ENCODE assay signal across 8 cellular contexts in the genomic region with DNA sequence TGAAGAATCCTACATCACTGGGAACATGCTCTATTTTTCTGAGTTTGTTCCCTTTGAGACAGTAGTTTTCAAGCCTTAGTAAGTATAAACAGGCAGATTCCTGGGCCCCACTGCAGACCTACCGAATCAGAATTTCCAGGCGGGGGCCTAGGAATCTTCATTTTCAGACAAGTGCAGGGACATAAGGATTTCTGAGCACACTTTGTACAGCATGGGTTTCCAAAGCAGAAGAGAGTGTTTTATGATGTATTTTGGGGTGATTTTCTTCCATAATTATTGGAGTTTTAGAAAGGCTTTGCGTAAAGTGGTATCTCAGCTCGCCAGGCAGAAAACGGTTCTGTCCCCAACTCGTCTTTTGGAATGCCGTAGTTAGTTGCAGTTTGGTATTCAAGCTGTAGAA. TPM values are rescaled to one million over a fixed set of nuclear protein-coding genes. Genes with fewer than 3 reads are reported as not detected.
A peak's percentile ranks its signal among the peaks of the same experiment; 100 is the strongest.
DNase-seq lines count a peak whose midpoint lies in the region; ATAC-seq and TF ChIP-seq lines count a peak whose summit lies in the region.
"Not testable (repeated sequence)": the region's sequence is repeated elsewhere in the genome, so short reads cannot be mapped to it uniquely, and the experiment has no call there.

No MANE protein-coding gene starts in this region.

- H2BK15ac ChIP-seq in IMR-90 (ENCODE audit: low read depth, low read length): not testable (repeated sequence)

- not testable (repeated sequence) for H3K27me3 Mint-ChIP-seq in CD8-positive, alpha-beta memory T cell; activated naive CD4-positive, alpha-beta T cell treated with anti-CD3 and anti-CD28 coated beads for 36 hours (ENCODE audit: low read depth); dendritic cell treated with granulocyte-macrophage colony-stimulating factor and Interleukin-4, amounts not matched to agents 40 ng/mL and 50 ng/mL, for 4 days; natural killer cell (ENCODE audit: low read depth in 2 of 2); stimulated activated memory B cell treated with anti-CD40 and anti-IgM and Interleukin-4, amounts not matched to agents 10 μg/mL and 1 μg/mL and 100 μg/mL, for 72 hours

- POLR2A ChIA-PET in CD8-positive, alpha-beta memory T cell (lab: Charles Lee); IMR-90 (lab: Charles Lee; ENCODE audit: unreplicated experiment): not testable (repeated sequence)
- POLR2A ChIA-PET in SK-N-SH (lab: Yijun Ruan, JAX): interaction anchor here (0.9 kb wide), 1 partner anchor 43 kb away, joined by 3 read pairs; no protein-coding TSS in a partner anchor

- not testable (repeated sequence) for H3K4me3 ChIP-seq in CD8-positive, alpha-beta memory T cell (ENCODE audit: low read length)
- peak overlapping the region; percentile 4; the same call in 1 of the 2 replicates for H3K4me3 ChIP-seq in IMR-90 (ENCODE audit: insufficient read depth, low read depth, low read length)
- H3K4me3 ChIP-seq in SK-N-SH (ENCODE audit: low read depth in 2 of 2, low read length in 1 of 2): peak overlapping the region; percentile 35 to 62
- H3K4me3 ChIP-seq in left ventricle myocardium inferior: peak overlapping the region; percentile 26

- not testable (repeated sequence) for BruUV-seq in IMR-90 (replicated peaks; lab: Mats Ljungman, UMichigan)

- peaks cover 35 to 54% (median 52%) of the 10 kb centered on the region in 3 donors for H3K4me1 Mint-ChIP-seq in CD8-positive, alpha-beta memory T cell
- H3K4me1 Mint-ChIP-seq in activated naive CD4-positive, alpha-beta T cell treated with anti-CD3 and anti-CD28 coated beads for 36 hours (ENCODE audit: low read depth): peaks cover 38% of the 10 kb centered on the region
- peaks cover 38% of the 10 kb centered on the region for H3K4me1 Mint-ChIP-seq in dendritic cell treated with granulocyte-macrophage colony-stimulating factor and Interleukin-4, amounts not matched to agents 40 ng/mL and 50 ng/mL, for 4 days (ENCODE audit: low read depth)
- H3K4me1 Mint-ChIP-seq in natural killer cell: peaks cover 35 to 36% of the 10 kb centered on the region in 2 donors
- peaks cover 42% of the 10 kb centered on the region for H3K4me1 Mint-ChIP-seq in stimulated activated memory B cell treated with anti-CD40 and anti-IgM and Interleukin-4, amounts not matched to agents 10 μg/mL and 1 μg/mL and 100 μg/mL, for 72 hours

- H3K27me3 ChIP-seq in CD8-positive, alpha-beta memory T cell (ENCODE audit: insufficient read depth, low read length, poor library complexity, severe bottlenecking); IMR-90 (ENCODE audit: control insufficient read depth, insufficient read depth, low read length); SK-N-SH (ENCODE audit: insufficient read depth); left ventricle myocardium inferior (ENCODE audit: low read depth): not testable (repeated sequence)

- ATAC-seq in IMR-90 (ENCODE audit: low read depth); natural killer cell; stimulated activated memory B cell treated with anti-CD40 and anti-IgM and Interleukin-4, amounts not matched to agents 10 μg/mL and 1 μg/mL and 100 μg/mL, for 72 hours: not testable (repeated sequence)

- TF ChIP-seq RAD21 in IMR-90 (IDR thresholded peaks at IDR 0.05; ENCODE audit: low read length); SK-N-SH (IDR thresholded peaks at IDR 0.05; ENCODE audit: low read length): not testable (repeated sequence)

- H3K9me3 ChIP-seq in CD8-positive, alpha-beta memory T cell (ENCODE audit: low read length); IMR-90 (ENCODE audit: control insufficient read depth, insufficient read depth, low read length); SK-N-SH; left ventricle myocardium inferior (replicated peaks): not testable (repeated sequence)

- H3K9ac ChIP-seq in IMR-90 (ENCODE audit: low read depth, low read length); SK-N-SH: not testable (repeated sequence)

- TF ChIP-seq POLR2A in IMR-90 (IDR thresholded peaks at IDR 0.05; ENCODE audit: low read depth, low read length): not testable (repeated sequence)

- peak overlapping the region; percentile 52 to 82 (median 70) for H3K4me3 Mint-ChIP-seq in CD8-positive, alpha-beta memory T cell
- H3K4me3 Mint-ChIP-seq in activated naive CD4-positive, alpha-beta T cell treated with anti-CD3 and anti-CD28 coated beads for 36 hours: peak overlapping the region; percentile 60
- peak overlapping the region; percentile 37 for H3K4me3 Mint-ChIP-seq in dendritic cell treated with granulocyte-macrophage colony-stimulating factor and Interleukin-4, amounts not matched to agents 40 ng/mL and 50 ng/mL, for 4 days
- peak overlapping the region; percentile 65 for H3K4me3 Mint-ChIP-seq in natural killer cell
- peak overlapping the region; percentile 36 for H3K4me3 Mint-ChIP-seq in stimulated activated memory B cell treated with anti-CD40 and anti-IgM and Interleukin-4, amounts not matched to agents 10 μg/mL and 1 μg/mL and 100 μg/mL, for 72 hours

- not testable (repeated sequence) for H2BK5ac ChIP-seq in IMR-90 (ENCODE audit: low read depth, low read length, poor library complexity, severe bottlenecking)

- H3K36me3 ChIP-seq in CD8-positive, alpha-beta memory T cell (ENCODE audit: insufficient read depth, low read length); IMR-90 (ENCODE audit: control insufficient read depth, insufficient read depth, low read length); left ventricle myocardium inferior: not testable (repeated sequence)
- peaks cover 31% of the 10 kb centered on the region in 2 experiments for H3K36me3 ChIP-seq in SK-N-SH (replicated peaks in 1 of 2; ENCODE audit: control insufficient read depth in 1 of 2, insufficient read depth in 2 of 2, low read length in 1 of 2)

- H3K14ac ChIP-seq in IMR-90 (replicated peaks; ENCODE audit: low read depth, low read length): not testable (repeated sequence)

- not testable (repeated sequence) for H3K9me1 ChIP-seq in IMR-90 (ENCODE audit: insufficient read depth, low read length)

- dilution Hi-C loops in IMR-90 (cut with HindIII; ENCODE audit: low sequenced_read_pairs, unreplicated experiment): not testable (repeated sequence)

- not testable (repeated sequence) for H3K56ac ChIP-seq in IMR-90 (ENCODE audit: extremely low read depth, insufficient read depth, low read length)

- not testable (repeated sequence) for H3K9me2 ChIP-seq in SK-N-SH

- H3K23ac ChIP-seq in IMR-90 (ENCODE audit: low read depth, low read length): 0 out of 2 replicates have a peak overlapping the region, but pooled peaks have one; percentile 3

- peak overlapping the region in 7 of 8 donors; percentile 57 to 78 (median 69) for H3K27ac Mint-ChIP-seq in CD8-positive, alpha-beta memory T cell
- not testable (repeated sequence) for H3K27ac Mint-ChIP-seq in activated naive CD4-positive, alpha-beta T cell treated with anti-CD3 and anti-CD28 coated beads for 36 hours; dendritic cell treated with granulocyte-macrophage colony-stimulating factor and Interleukin-4, amounts not matched to agents 40 ng/mL and 50 ng/mL, for 4 days; stimulated activated memory B cell treated with anti-CD40 and anti-IgM and Interleukin-4, amounts not matched to agents 10 μg/mL and 1 μg/mL and 100 μg/mL, for 72 hours
- peak overlapping the region; percentile 70 to 82 for H3K27ac Mint-ChIP-seq in natural killer cell

- not testable (repeated sequence) for H3K18ac ChIP-seq in IMR-90 (ENCODE audit: low read depth, low read length)

- H3K36me3 Mint-ChIP-seq in CD8-positive, alpha-beta memory T cell: peaks cover 0 to 30% (median 0%) of the 10 kb centered on the region in 3 donors
- H3K36me3 Mint-ChIP-seq in activated naive CD4-positive, alpha-beta T cell treated with anti-CD3 and anti-CD28 coated beads for 36 hours (ENCODE audit: low read depth): peaks cover 12% of the 10 kb centered on the region
- H3K36me3 Mint-ChIP-seq in dendritic cell treated with granulocyte-macrophage colony-stimulating factor and Interleukin-4, amounts not matched to agents 40 ng/mL and 50 ng/mL, for 4 days (ENCODE audit: low read depth): peaks cover 33% of the 10 kb centered on the region
- H3K36me3 Mint-ChIP-seq in natural killer cell: not testable (repeated sequence)
- H3K36me3 Mint-ChIP-seq in stimulated activated memory B cell treated with anti-CD40 and anti-IgM and Interleukin-4, amounts not matched to agents 10 μg/mL and 1 μg/mL and 100 μg/mL, for 72 hours: peaks cover 17% of the 10 kb centered on the region

- peaks cover 52% of the 10 kb centered on the region for H3K79me2 ChIP-seq in SK-N-SH (ENCODE audit: insufficient read depth)

- peak overlapping the region; percentile 12 for H3K27ac ChIP-seq in CD8-positive, alpha-beta memory T cell (ENCODE audit: low read depth, low read length)
- H3K27ac ChIP-seq in IMR-90 (ENCODE audit: insufficient read depth, low read length); left ventricle myocardium inferior (replicated peaks): not testable (repeated sequence)
- peak overlapping the region in 1 of 2 experiments; percentile 47; a peak in 1 of 4 replicates for H3K27ac ChIP-seq in SK-N-SH (ENCODE audit: low read depth in 2 of 2, low read length in 1 of 2)

- H2BK120ac ChIP-seq in IMR-90 (ENCODE audit: low read depth, low read length): not testable (repeated sequence)

- TF ChIP-seq CTCF in IMR-90 (conservative IDR thresholded peaks at IDR 0.05; ENCODE audit: low read depth, low read length); SK-N-SH (IDR thresholded peaks at IDR 0.05); left ventricle myocardium inferior (IDR thresholded peaks at IDR 0.05; ENCODE audit: borderline replicate concordance); natural killer cell (IDR thresholded peaks at IDR 0.05): not testable (repeated sequence)

- CTCF ChIA-PET in CD8-positive, alpha-beta memory T cell (lab: Charles Lee); IMR-90 (lab: Yijun Ruan, JAX); SK-N-SH (lab: Yijun Ruan, JAX); activated naive CD4-positive, alpha-beta T cell treated with anti-CD3 and anti-CD28 coated beads for 36 hours (lab: Charles Lee): not testable (repeated sequence)

- DNase-seq in CD8-positive, alpha-beta memory T cell; IMR-90; SK-N-SH; activated naive CD4-positive, alpha-beta T cell treated with anti-CD3 and anti-CD28 coated beads for 36 hours; left ventricle myocardium inferior; natural killer cell: not testable (repeated sequence)

- H4K20me1 ChIP-seq in IMR-90 (ENCODE audit: insufficient read depth, low read length): peaks cover 39% of the 10 kb centered on the region
- H4K20me1 ChIP-seq in SK-N-SH (ENCODE audit: insufficient read depth): peaks cover 35% of the 10 kb centered on the region

- H3K4me2 ChIP-seq in IMR-90 (ENCODE audit: low read depth, low read length) (peak overlapping the region; percentile 51), SK-N-SH (peak overlapping the region; percentile 73)

- not testable (repeated sequence) for TF ChIP-seq EP300 in SK-N-SH (IDR thresholded peaks at IDR 0.05; ENCODE audit: borderline replicate concordance in 1 of 2, low read depth in 1 of 2, low read length in 1 of 2)

- not testable (repeated sequence) for H4K5ac ChIP-seq in IMR-90 (ENCODE audit: low read depth, low read length)

- not testable (repeated sequence) for H2AK9ac ChIP-seq in IMR-90 (replicated peaks; ENCODE audit: low read depth, low read length, poor library complexity)

- H3K4me1 ChIP-seq in CD8-positive, alpha-beta memory T cell (ENCODE audit: insufficient read depth, low read length): peaks cover 31% of the 10 kb centered on the region
- not testable (repeated sequence) for H3K4me1 ChIP-seq in IMR-90 (ENCODE audit: control insufficient read depth, insufficient read depth, low read length)
- H3K4me1 ChIP-seq in SK-N-SH (ENCODE audit: control insufficient read depth in 1 of 2, insufficient read depth in 2 of 2, low read depth in 1 of 2, low read length in 1 of 2): peaks cover 18 to 21% of the 10 kb centered on the region in 2 experiments; a peak in 3 of 4 replicates
- H3K4me1 ChIP-seq in left ventricle myocardium inferior: peaks cover 42% of the 10 kb centered on the region

- peaks cover 0 to 14% of the 10 kb centered on the region in 2 experiments; a peak in 2 of 4 replicates for H3K79me1 ChIP-seq in IMR-90 (ENCODE audit: low read depth in 1 of 2, low read length in 2 of 2)

- not testable (repeated sequence) for H3F3A ChIP-seq in SK-N-SH (replicated peaks; ENCODE audit: insufficient read depth)

- not testable (repeated sequence) for H3K4ac ChIP-seq in IMR-90 (ENCODE audit: low read depth, low read length)

- intact Hi-C loops in IMR-90 (cut with micrococcal nuclease); activated naive CD4-positive, alpha-beta T cell treated with anti-CD3 and anti-CD28 coated beads for 36 hours (cut with micrococcal nuclease); dendritic cell treated with granulocyte-macrophage colony-stimulating factor and Interleukin-4, amounts not matched to agents 40 ng/mL and 50 ng/mL, for 4 days (cut with micrococcal nuclease); left ventricle myocardium inferior (cut with micrococcal nuclease); natural killer cell (cut with micrococcal nuclease): not testable (repeated sequence)

- in situ Hi-C loops in IMR-90 (cut with MboI; ENCODE audit: low sequenced_read_pairs): not testable (repeated sequence)

- not testable (repeated sequence) for H3K9me3 Mint-ChIP-seq in CD8-positive, alpha-beta memory T cell; activated naive CD4-positive, alpha-beta T cell treated with anti-CD3 and anti-CD28 coated beads for 36 hours; dendritic cell treated with granulocyte-macrophage colony-stimulating factor and Interleukin-4, amounts not matched to agents 40 ng/mL and 50 ng/mL, for 4 days; natural killer cell; stimulated activated memory B cell treated with anti-CD40 and anti-IgM and Interleukin-4, amounts not matched to agents 10 μg/mL and 1 μg/mL and 100 μg/mL, for 72 hours

- not testable (repeated sequence) for H4K8ac ChIP-seq in IMR-90 (ENCODE audit: low read depth in 2 of 2, low read length in 2 of 2)

- H2BK20ac ChIP-seq in IMR-90 (ENCODE audit: low read depth, low read length): not testable (repeated sequence)

- not testable (repeated sequence) for H2AFZ ChIP-seq in IMR-90 (replicated peaks; ENCODE audit: low read length, poor library complexity); SK-N-SH (ENCODE audit: low read depth)

- 91% methylated on average over 5 of the region's 7 CpGs; no CpG with 5 or more reads in 1 of the 2 experiments for WGBS in IMR-90 (ENCODE audit: extremely low coverage in 2 of 2, insufficient read length in 1 of 2), 2 experiments
- 95% methylated on average over 5 of the region's 7 CpGs for WGBS in SK-N-SH (ENCODE audit: low lambda C conversion rate)

- not testable (repeated sequence) for H4K91ac ChIP-seq in IMR-90 (ENCODE audit: insufficient read depth, low read depth, low read length)

- not testable (repeated sequence) for H2AK5ac ChIP-seq in IMR-90 (ENCODE audit: low read depth, low read length)

RNA-seq across cellular contexts. Expression of gene ZNF451, which starts 1.4 kb away (rescaled TPM):
- 10 to 100 TPM; 47.4 to 48.7 TPM for total RNA-seq in CD8-positive, alpha-beta memory T cell
- polyA plus RNA-seq in CD8-positive, alpha-beta memory T cell: 22.1 TPM
- total RNA-seq in IMR-90 (2012; rRNA removed) (48.6 and 63.0 TPM in 2 replicates), left ventricle myocardium inferior (25.5 TPM), natural killer cell (100 to 1,000 TPM; 121 to 131 (median 122) TPM)
- polyA plus RNA-seq in IMR-90 (2012; rRNA removed) (8.0 and 10.0 TPM in 2 replicates), SK-N-SH (2012; rRNA removed) (8.5 and 11.1 TPM in 2 replicates)
- polyA plus RNA-seq in IMR-90 (2012; cell fraction: cytosol; rRNA removed): 1.4 and 2.3 TPM in 2 replicates
- 2.6 and 27.7 TPM in 2 replicates for polyA plus RNA-seq in IMR-90 (2012; cell fraction: nucleus; rRNA removed; ENCODE audit: low replicate concordance)
- polyA plus RNA-seq in SK-N-SH (2012; cell fraction: cytosol; rRNA removed): 9.4 and 9.8 TPM in 2 replicates
- 17.4 and 24.1 TPM in 2 replicates for polyA plus RNA-seq in SK-N-SH (2012; cell fraction: nucleus; rRNA removed)
- 10 to 100 TPM; 43.8 to 46.2 TPM for total RNA-seq in activated naive CD4-positive, alpha-beta T cell treated with anti-CD3 and anti-CD28 coated beads for 36 hours

RNA-seq across cellular contexts. Expression of gene KIAA1586, which starts 44.9 kb away (rescaled TPM):
- total RNA-seq in CD8-positive, alpha-beta memory T cell: 10 to 100 TPM; 18.5 to 19.0 TPM
- polyA plus RNA-seq in CD8-positive, alpha-beta memory T cell: 8.1 TPM
- total RNA-seq in IMR-90 (2012; rRNA removed): 3.8 and 15.0 TPM in 2 replicates
- polyA plus RNA-seq in IMR-90 (2012; rRNA removed): 3.5 and 3.6 TPM in 2 replicates
- polyA plus RNA-seq in IMR-90 (2012; cell fraction: cytosol; rRNA removed): 0.28 and 0.32 TPM in 2 replicates
- 0.15 and 2.2 TPM in 2 replicates for polyA plus RNA-seq in IMR-90 (2012; cell fraction: nucleus; rRNA removed; ENCODE audit: low replicate concordance)
- polyA plus RNA-seq in SK-N-SH (2012; rRNA removed): 3.0 and 3.2 TPM in 2 replicates
- 4.4 and 7.3 TPM in 2 replicates for polyA plus RNA-seq in SK-N-SH (2012; cell fraction: cytosol; rRNA removed)
- 1.5 and 2.7 TPM in 2 replicates for polyA plus RNA-seq in SK-N-SH (2012; cell fraction: nucleus; rRNA removed)
- total RNA-seq in activated naive CD4-positive, alpha-beta T cell treated with anti-CD3 and anti-CD28 coated beads for 36 hours: 10 to 100 TPM; 13.6 to 17.4 TPM
- 5.7 TPM for total RNA-seq in left ventricle myocardium inferior
- total RNA-seq in natural killer cell: 10 to 100 TPM; 11.2 to 14.2 (median 12.3) TPM
